In the genomic region with DNA sequence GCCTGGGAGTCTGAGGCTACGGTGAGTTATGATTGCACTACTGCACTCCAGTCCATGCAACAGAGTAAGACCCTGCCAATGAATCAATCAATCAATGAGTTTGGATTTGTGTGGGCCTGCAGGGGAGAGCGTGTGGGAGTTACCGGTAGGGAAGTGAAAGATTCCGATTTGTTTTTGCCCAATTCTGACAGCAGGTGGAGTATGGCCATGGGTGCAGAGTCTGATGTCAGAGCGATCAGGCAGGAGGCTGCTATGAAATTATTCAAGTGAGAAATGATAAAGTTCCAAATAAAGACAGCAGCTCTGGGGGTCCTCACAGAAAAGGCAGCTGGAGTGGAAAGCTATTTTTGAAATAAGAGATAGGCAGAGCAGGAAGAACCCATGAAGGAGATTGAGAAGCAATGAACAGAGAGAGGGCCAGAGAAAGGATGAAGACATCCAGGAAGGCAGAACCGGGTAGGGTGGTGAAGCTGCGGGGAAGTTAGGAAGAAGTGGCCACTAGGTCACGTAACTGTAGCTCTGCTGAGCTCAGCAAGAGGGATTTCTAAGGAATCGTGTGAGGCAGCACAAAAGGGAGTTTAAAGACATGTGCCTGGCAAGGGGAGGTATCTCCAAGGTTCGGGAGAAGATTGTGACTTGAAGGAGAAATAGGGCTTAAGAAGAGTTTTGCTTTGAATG, we compare ENCODE assay signal across 8 cellular contexts.
A peak's percentile ranks its signal among the peaks of the same experiment; 100 is the strongest.
DNase-seq lines count a peak whose midpoint lies in the region; ATAC-seq and TF ChIP-seq lines count a peak whose summit lies in the region.

No MANE protein-coding gene starts in this region.

- no peak overlapping the region for H3K4me3 ChIP-seq in PC-3 (ENCODE audit: low read length)

- no peaks in the 10 kb centered on the region for H3F3A ChIP-seq in PC-3 (ENCODE audit: low read length, unreplicated experiment)

- DNase-seq in PC-3 (peak; percentile 7), globus pallidus (ENCODE audit: low spot score) (peak; percentile 45), retina (peak; percentile 51), D341Med (ENCODE audit: low spot score) (no peak), AML-193 (lab: John Stamatoyannopoulos, UW) (no peak), dedifferentiated amniotic fluid mesenchymal stem cell (ENCODE audit: extremely low spot score) (no peak), SKM-1 (lab: John Stamatoyannopoulos, UW; ENCODE audit: unreplicated experiment) (no peak)

- H3K4me2 ChIP-seq in PC-3 (ENCODE audit: low read length) = no peak overlapping the region

- TF ChIP-seq CTCF in GM12872 (IDR thresholded peaks at IDR 0.05; ENCODE audit: insufficient read depth, low read depth, low read length) (peak; percentile 32; the same call in 1 of the 3 replicates), PC-3 (conservative IDR thresholded peaks at IDR 0.05; ENCODE audit: low read depth, low read length) (peak; percentile 29; the same call in 1 of the 2 replicates)

- no TSS peak for BruUV-seq in PC-3 (replicated peaks; lab: Mats Ljungman, UMichigan)

- no peaks in the 10 kb centered on the region for H3K9me2 ChIP-seq in PC-3 (replicated peaks; ENCODE audit: low read length)

- no peak overlapping the region for H2AFZ ChIP-seq in PC-3 (ENCODE audit: low read length)

- no peaks in the 10 kb centered on the region for H3K4me1 ChIP-seq in PC-3 (ENCODE audit: insufficient read depth, low read length)

- no peaks in the 10 kb centered on the region for H3K36me3 ChIP-seq in PC-3 (ENCODE audit: low read depth, low read length)

- H3K27me3 ChIP-seq in PC-3 (ENCODE audit: low read length) = no peaks in the 10 kb centered on the region

- H3K79me2 ChIP-seq in PC-3 (ENCODE audit: low read length) = no peaks in the 10 kb centered on the region

- POLR2A ChIA-PET in PC-3 (lab: Charles Lee; ENCODE audit: unreplicated experiment) = no interaction called here

- no peak overlapping the region for H3K9ac ChIP-seq in PC-3 (ENCODE audit: low read length)

- no peak; the same call in 1 of the 2 replicates for ATAC-seq in PC-3

- no peak overlapping the region for H3K27ac ChIP-seq in PC-3 (ENCODE audit: low read length)

- no peaks in the 10 kb centered on the region for H3K9me3 ChIP-seq in PC-3 (ENCODE audit: low read length)

- intact Hi-C loops in PC-3 (cut with micrococcal nuclease) = loop anchor here (2.0 kb wide), 1 partner anchor 109 kb away; the partner anchor contains the start of gene FAM171A1

- CTCF ChIA-PET in PC-3 (lab: Charles Lee) = no interaction called here

- no peaks in the 10 kb centered on the region for H4K20me1 ChIP-seq in PC-3 (ENCODE audit: low read length)

Comparison
In these comparisons a context has a peak if more than half of its experiments do, and no peak if none do; other contexts are left out.
1. DNase-seq: peak in PC-3 (single experiment), globus pallidus (single experiment) and retina (single experiment); none in D341Med (single experiment), AML-193 (0 of 2), dedifferentiated amniotic fluid mesenchymal stem cell (single experiment) and SKM-1 (single experiment).